26 cellular contexts compared by ENCODE assay signal in the genomic region with DNA sequence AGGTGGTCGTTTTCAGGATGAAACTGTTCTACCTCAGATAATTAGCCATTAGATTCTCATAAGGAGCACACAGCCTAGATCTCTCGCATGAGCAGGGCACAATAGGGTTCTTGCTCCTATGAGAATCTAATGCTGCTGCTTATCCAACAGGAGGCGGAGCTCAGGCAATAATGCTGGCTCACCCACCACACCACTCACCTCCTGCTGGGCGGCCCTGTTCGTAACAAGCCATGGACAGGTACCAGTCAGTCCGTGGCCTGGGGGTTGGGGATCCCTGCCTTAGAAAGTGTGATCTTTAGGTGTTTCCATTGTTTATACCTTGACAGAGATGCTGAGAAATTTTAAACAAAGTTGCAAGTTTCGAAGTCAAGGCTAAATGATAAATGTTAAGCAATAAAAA.
DNase-seq lines count a peak whose midpoint lies in the region; FAIRE-seq and TF ChIP-seq lines count a peak whose summit lies in the region.
"Had no signal": no experiment of that assay in that cellular context is flagged by ENCODE, and none has a peak within 500 bp of the region (broad histone marks: within the 10 kb centered on the region; RNA-seq: fewer than 3 reads in every experiment).

No MANE protein-coding gene starts in this region.

- H3K27me3 Mint-ChIP-seq in endodermal cell (ENCODE audit: insufficient read depth), result peaks cover 2% of the 10 kb centered on the region
- H3K27me3 Mint-ChIP-seq: CD4-positive, alpha-beta memory T cell had no signal

- H3K4me3 Mint-ChIP-seq in endodermal cell, result no peak overlapping the region
- H3K4me3 Mint-ChIP-seq: CD4-positive, alpha-beta memory T cell had no signal

- H3K9me3 Mint-ChIP-seq in endodermal cell, result peaks cover 1% of the 10 kb centered on the region

- no peak for FAIRE-seq in GM19239 (lab: Jason Lieb, UNC)
- FAIRE-seq: A549, GM18507, H1 had no signal

- no peaks in the 10 kb centered on the region for H3K9me3 ChIP-seq in BE2C
- no peaks in the 10 kb centered on the region for H3K9me3 ChIP-seq in Karpas-422 (ENCODE audit: low read length)
- no peaks in the 10 kb centered on the region for H3K9me3 ChIP-seq in endodermal cell (ENCODE audit: control insufficient read depth, low read length)
- H3K9me3 ChIP-seq in WERI-Rb-1 (ENCODE audit: severe bottlenecking), result no peaks in the 10 kb centered on the region
- H3K9me3 ChIP-seq: A549, MG63 had no signal

- H3K9ac ChIP-seq in Karpas-422 (ENCODE audit: low read length), result no peak overlapping the region
- no peak overlapping the region for H3K9ac ChIP-seq in endodermal cell (ENCODE audit: extremely low read depth, low read length, poor library complexity, severe bottlenecking)

- 90 to 100% methylated on average over 1 to 7 of the region's 7 CpGs for WGBS in endodermal cell (ENCODE audit: insufficient coverage in 1 of 2, insufficient read length in 1 of 2), 2 experiments

- no peaks in the 10 kb centered on the region for H3K4me1 ChIP-seq in BE2C
- no peaks in the 10 kb centered on the region for H3K4me1 ChIP-seq in Karpas-422 (ENCODE audit: low read length)
- H3K4me1 ChIP-seq in endodermal cell (ENCODE audit: control insufficient read depth, insufficient read depth, low read length), result no peaks in the 10 kb centered on the region
- H3K4me1 ChIP-seq: A549 had no signal

- H2AFZ ChIP-seq in Karpas-422 (ENCODE audit: low read length), result no peak overlapping the region

- H3K4me2 ChIP-seq in Karpas-422 (ENCODE audit: low read depth, low read length, poor library complexity, severe bottlenecking), result no peak overlapping the region
- H3K4me2 ChIP-seq: A549 had no signal

- H4K20me1 ChIP-seq in Karpas-422 (ENCODE audit: insufficient read depth, low read depth, low read length), result no peaks in the 10 kb centered on the region

- H3K27me3 ChIP-seq in BE2C (no peaks in the 10 kb centered on the region), Karpas-422 (ENCODE audit: low read length) (no peaks in the 10 kb centered on the region), endodermal cell (ENCODE audit: control insufficient read depth, insufficient read depth, low read length, poor library complexity, severe bottlenecking) (peaks cover 5% of the 10 kb centered on the region), WERI-Rb-1 (ENCODE audit: insufficient read depth, low read depth, severe bottlenecking) (no peaks in the 10 kb centered on the region)
- H3K27me3 ChIP-seq: MG63 had no signal

- no peak overlapping the region for H3K27ac Mint-ChIP-seq in endodermal cell
- H3K27ac Mint-ChIP-seq: CD4-positive, alpha-beta memory T cell had no signal

- H3K27ac ChIP-seq in Karpas-422 (ENCODE audit: low read length) (no peak overlapping the region), endodermal cell (ENCODE audit: low read depth, low read length) (no peak overlapping the region), WERI-Rb-1 (no peak overlapping the region)
- H3K27ac ChIP-seq: A549, HL-60 had no signal

- H3K9me2 ChIP-seq in Karpas-422 (replicated peaks; ENCODE audit: insufficient read depth, low read length), result no peaks in the 10 kb centered on the region

- no peaks in the 10 kb centered on the region for H3K4me1 Mint-ChIP-seq in endodermal cell
- H3K4me1 Mint-ChIP-seq: CD4-positive, alpha-beta memory T cell had no signal

- DNase-seq in BE2C (peak; percentile 13), Daoy (ENCODE audit: low read depth) (peak; percentile 8), Karpas-422 (peak; percentile 43), endodermal cell (peak; percentile 63), WERI-Rb-1 (no peak), GM19239 (ENCODE audit: insufficient read length, low spot score) (no peak), NCI-H2107 treated with DMSO at 0.1 percent for 48 hours (lab: John Stamatoyannopoulos, UW; ENCODE audit: unreplicated experiment) (no peak)
- DNase-seq: AML-193; C1 segment of cervical spinal cord; CD4-positive, alpha-beta memory T cell; DMS 273 treated with DMSO at 0.1 percent for 48 hours; KBM-7; MG63; NCI-H1105 treated with DMSO at 0.1 percent for 48 hours; NCI-H146; NCI-H1930; NCI-H2107; NCI-H446; NCI-H524 treated with DMSO at 0.1 percent for 48 hours; NCI-H774; RPMI8226; SHP77 had no signal

- no peaks in the 10 kb centered on the region for H3K36me3 ChIP-seq in BE2C
- no peaks in the 10 kb centered on the region for H3K36me3 ChIP-seq in Karpas-422 (ENCODE audit: insufficient read depth, low read length)
- H3K36me3 ChIP-seq in endodermal cell (ENCODE audit: control insufficient read depth, insufficient read depth, low read length), result no peaks in the 10 kb centered on the region
- H3K36me3 ChIP-seq in WERI-Rb-1, result no peaks in the 10 kb centered on the region
- H3K36me3 ChIP-seq: MG63 had no signal

- no peaks in the 10 kb centered on the region for H3K79me2 ChIP-seq in Karpas-422 (ENCODE audit: low read length)

- H3K4me3 ChIP-seq in BE2C (ENCODE audit: low read depth, low read length) (no peak overlapping the region), Karpas-422 (ENCODE audit: low read length) (no peak overlapping the region), endodermal cell (ENCODE audit: low read length) (no peak overlapping the region), WERI-Rb-1 (ENCODE audit: low read depth, low read length) (no peak overlapping the region)
- H3K4me3 ChIP-seq: A549, MG63 had no signal

- no peaks in the 10 kb centered on the region for H3K36me3 Mint-ChIP-seq in endodermal cell (ENCODE audit: low read depth)
- H3K36me3 Mint-ChIP-seq: CD4-positive, alpha-beta memory T cell had no signal

- TF ChIP-seq CTCF in BE2C (IDR thresholded peaks at IDR 0.05; ENCODE audit: low read depth, low read length), result no peak
- TF ChIP-seq CTCF in endodermal cell (conservative IDR thresholded peaks at IDR 0.05), result no peak
- no peak for TF ChIP-seq CTCF in WERI-Rb-1 (IDR thresholded peaks at IDR 0.05; ENCODE audit: low read depth, low read length)

Comparison
In these comparisons a context has a peak if more than half of its experiments do, and no peak if none do; other contexts are left out.
1. DNase-seq: peak in BE2C (single experiment), Daoy (single experiment), Karpas-422 (single experiment) and endodermal cell (single experiment); none in WERI-Rb-1 (single experiment), GM19239 (single experiment) and NCI-H2107 treated with DMSO at 0.1 percent for 48 hours (single experiment).